22 cellular contexts compared by ENCODE assay signal in genomic region chr16:31664683-31665482, GRCh38.
DNase-seq lines count a peak whose midpoint lies in the region; ATAC-seq and TF ChIP-seq lines count a peak whose summit lies in the region.
"Had no signal": no experiment of that assay in that cellular context is flagged by ENCODE, and none has a peak within 500 bp of the region (broad histone marks: within the 10 kb centered on the region; RNA-seq: fewer than 3 reads in every experiment).

No MANE protein-coding gene starts in this region.

- H3K27ac Mint-ChIP-seq in activated naive CD4-positive, alpha-beta T cell treated with anti-CD3 and anti-CD28 coated beads, Interleukin-2, amount 50 U/mL, for 72 hours, result no peak overlapping the region
- H3K27ac Mint-ChIP-seq: activated naive CD8-positive, alpha-beta T cell treated with anti-CD3 and anti-CD28 coated beads for 36 hours; CD4-positive, CD25-positive, alpha-beta regulatory T cell; stimulated activated naive CD8-positive, alpha-beta T cell treated with anti-CD3 and anti-CD28 coated beads, Interleukin-15, Interleukin-2, amounts not matched to agents 100 ng/mL and 50 ng/mL, for 24 hours had no signal

- H3K4me3 ChIP-seq in fibroblast of villous mesenchyme (ENCODE audit: low read depth, low read length), result no peak overlapping the region
- H3K4me3 ChIP-seq: A549, dorsolateral prefrontal cortex, MG63, upper lobe of right lung had no signal

- H3K36me3 Mint-ChIP-seq in activated naive CD4-positive, alpha-beta T cell treated with anti-CD3 and anti-CD28 coated beads, Interleukin-2, amount 50 U/mL, for 72 hours, result peaks cover 16 to 22% of the 10 kb centered on the region in 2 donors
- H3K36me3 Mint-ChIP-seq: activated naive CD8-positive, alpha-beta T cell treated with anti-CD3 and anti-CD28 coated beads for 36 hours; CD4-positive, CD25-positive, alpha-beta regulatory T cell had no signal

- TF ChIP-seq CTCF in fibroblast of villous mesenchyme (IDR thresholded peaks at IDR 0.05; ENCODE audit: insufficient read depth, low read depth, low read length), result no peak

- DNase-seq in activated naive CD4-positive, alpha-beta T cell treated with anti-CD3 and anti-CD28 coated beads, Interleukin-2, amount 50 U/mL, for 72 hours (ENCODE audit: low spot score in 2 of 2), result peak in 1 of 2 donors; percentile 17
- no peak for DNase-seq in activated naive CD4-positive, alpha-beta T cell (lab: John Stamatoyannopoulos, UW)
- DNase-seq in SK-N-DZ (ENCODE audit: low spot score) (peak; percentile 48), fibroblast of villous mesenchyme (ENCODE audit: low read depth) (peak; percentile 70), stromal cell of bone marrow (ENCODE audit: low read depth) (peak; percentile 2), ureter (ENCODE audit: low spot score) (no peak)
- DNase-seq: activated CD4-positive, alpha-beta T cell treated with anti-CD3 and anti-CD28 coated beads, Interleukin-2, amount 50 U/mL, for 48 hours; activated naive CD8-positive, alpha-beta T cell treated with anti-CD3 and anti-CD28 coated beads for 36 hours; activated T-cell treated with anti-CD3 and anti-CD28 coated beads, Interleukin-2, amount 50 U/mL, for 4 hours; CD4-positive, CD25-positive, alpha-beta regulatory T cell; dorsolateral prefrontal cortex; hypothalamus; MG63; midbrain; NCI-H2081; NCI-H510A treated with DMSO at 0.1 percent for 48 hours; right cardiac atrium; upper lobe of right lung had no signal

- peaks cover 15 to 38% of the 10 kb centered on the region in 2 donors for H3K9me3 Mint-ChIP-seq in activated naive CD4-positive, alpha-beta T cell treated with anti-CD3 and anti-CD28 coated beads, Interleukin-2, amount 50 U/mL, for 72 hours

- peak; percentile 98 to 99 for ATAC-seq in activated naive CD4-positive, alpha-beta T cell treated with anti-CD3 and anti-CD28 coated beads, Interleukin-2, amount 50 U/mL, for 72 hours
- ATAC-seq in activated CD4-positive, CD25-positive, alpha-beta regulatory T cell treated with anti-CD3 and anti-CD28 coated beads, Interleukin-2, amount 50 U/mL, for 24 hours, result no peak
- ATAC-seq in GM21526 (IDR thresholded peaks at IDR 0.05; ENCODE audit: low FRiP score, unreplicated experiment), result no peak
- ATAC-seq: A549, right cardiac atrium, upper lobe of right lung had no signal

Comparison
In these comparisons a context has a peak if more than half of its experiments do, and no peak if none do; other contexts are left out.
1. ATAC-seq: peak in activated naive CD4-positive, alpha-beta T cell treated with anti-CD3 and anti-CD28 coated beads, Interleukin-2, amount 50 U/mL, for 72 hours (2 of 2); none in activated CD4-positive, CD25-positive, alpha-beta regulatory T cell treated with anti-CD3 and anti-CD28 coated beads, Interleukin-2, amount 50 U/mL, for 24 hours (0 of 2) and GM21526 (single experiment).
2. DNase-seq: peak in SK-N-DZ (single experiment), fibroblast of villous mesenchyme (single experiment) and stromal cell of bone marrow (single experiment); none in activated naive CD4-positive, alpha-beta T cell (0 of 4) and ureter (single experiment).